In the genomic region with DNA sequence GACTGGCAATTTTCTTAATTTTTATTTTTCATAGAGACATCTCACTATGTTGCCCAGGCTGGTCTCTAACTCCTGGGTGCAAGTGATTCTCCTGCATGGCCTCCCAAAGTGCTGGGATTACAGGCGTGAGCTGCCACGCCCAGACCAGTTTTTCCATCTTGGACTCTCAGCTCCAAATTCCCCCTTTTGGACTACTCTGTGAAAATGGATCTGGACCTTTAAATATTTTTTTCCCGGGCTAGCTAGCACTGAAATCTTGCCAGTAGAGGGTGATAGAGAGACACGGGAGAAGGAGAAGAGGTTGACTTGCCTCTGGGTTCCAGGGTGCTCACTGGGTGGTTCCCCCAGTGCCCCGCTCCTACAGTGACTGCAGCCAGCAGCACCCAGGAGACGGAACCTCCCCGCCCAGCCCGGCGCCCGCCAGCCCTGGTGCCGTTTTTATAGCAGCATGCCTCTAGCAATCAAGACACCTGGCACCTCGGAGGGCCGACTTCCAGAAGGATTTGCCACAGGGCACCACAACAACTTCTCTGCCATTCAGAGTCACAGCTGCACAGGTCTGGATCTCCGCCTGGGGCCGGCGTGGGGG, we compare ENCODE assay signal across 8 cellular contexts. TPM values are rescaled to one million over a fixed set of nuclear protein-coding genes. Genes with fewer than 3 reads are reported as not detected.
DNase-seq lines count a peak whose midpoint lies in the region; ATAC-seq and TF ChIP-seq lines count a peak whose summit lies in the region.

No MANE protein-coding gene starts in this region.

- H3K27ac ChIP-seq in esophagus squamous epithelium (no peak overlapping the region), tibial artery (no peak overlapping the region)

- no peaks in the 10 kb centered on the region for H3K27me3 Mint-ChIP-seq in activated CD4-positive, alpha-beta memory T cell treated with anti-CD3 and anti-CD28 coated beads, Interleukin-2, amount 10 ng/mL, durations not matched to agents 7 days and 5 days
- H3K27me3 Mint-ChIP-seq in naive thymus-derived CD8-positive, alpha-beta T cell, result peaks cover 0 to 2% (median 0%) of the 10 kb centered on the region in 5 donors

- CTCF ChIA-PET in activated CD4-positive, alpha-beta memory T cell treated with anti-CD3 and anti-CD28 coated beads, Interleukin-2, amount 10 ng/mL, durations not matched to agents 7 days and 5 days (lab: Charles Lee), result interaction anchor here (0.7 to 1.9 kb wide), 9 partner anchors 11 to 192 kb away, joined by 3 to 7 read pairs (median 3); no protein-coding TSS in a partner anchor

- H3K4me3 Mint-ChIP-seq in activated CD4-positive, alpha-beta memory T cell treated with anti-CD3 and anti-CD28 coated beads, Interleukin-2, amount 10 ng/mL, durations not matched to agents 7 days and 5 days, result no peak overlapping the region
- H3K4me3 Mint-ChIP-seq in naive thymus-derived CD8-positive, alpha-beta T cell, result peak overlapping the region in 4 of 10 donors; percentile 4 to 21 (median 18)

- H3K36me3 Mint-ChIP-seq in activated CD4-positive, alpha-beta memory T cell treated with anti-CD3 and anti-CD28 coated beads, Interleukin-2, amount 10 ng/mL, durations not matched to agents 7 days and 5 days (ENCODE audit: low read depth), result peaks cover 5% of the 10 kb centered on the region
- H3K36me3 Mint-ChIP-seq in naive thymus-derived CD8-positive, alpha-beta T cell, result no peaks in the 10 kb centered on the region

- H3K9me3 Mint-ChIP-seq in activated CD4-positive, alpha-beta memory T cell treated with anti-CD3 and anti-CD28 coated beads, Interleukin-2, amount 10 ng/mL, durations not matched to agents 7 days and 5 days, result peaks cover 11% of the 10 kb centered on the region
- peaks cover 0 to 10% (median 0%) of the 10 kb centered on the region in 9 donors for H3K9me3 Mint-ChIP-seq in naive thymus-derived CD8-positive, alpha-beta T cell

- 14 to 15% methylated on average over 8 to 9 of the region's 16 CpGs for WGBS in esophagus squamous epithelium, 2 donors

- POLR2A ChIA-PET in activated CD4-positive, alpha-beta memory T cell treated with anti-CD3 and anti-CD28 coated beads, Interleukin-2, amount 10 ng/mL, durations not matched to agents 7 days and 5 days (lab: Charles Lee), result no interaction called here
- POLR2A ChIA-PET in naive thymus-derived CD8-positive, alpha-beta T cell (lab: Charles Lee), result no interaction called here

- no peaks in the 10 kb centered on the region for H3K36me3 ChIP-seq in esophagus squamous epithelium
- no peaks in the 10 kb centered on the region for H3K36me3 ChIP-seq in tibial artery

- TF ChIP-seq POLR2A in esophagus squamous epithelium (IDR thresholded peaks at IDR 0.05), result no peak

- H3K4me1 ChIP-seq in esophagus squamous epithelium (peaks cover 10 to 15% (median 10%) of the 10 kb centered on the region in 3 donors), tibial artery (peaks cover 0 to 10% (median 4%) of the 10 kb centered on the region in 4 donors)

- no peak overlapping the region for H3K27ac Mint-ChIP-seq in activated CD4-positive, alpha-beta memory T cell treated with anti-CD3 and anti-CD28 coated beads, Interleukin-2, amount 10 ng/mL, durations not matched to agents 7 days and 5 days
- peak overlapping the region in 1 of 10 donors; percentile 48 for H3K27ac Mint-ChIP-seq in naive thymus-derived CD8-positive, alpha-beta T cell

- ATAC-seq in GM19463 (IDR thresholded peaks at IDR 0.05; ENCODE audit: unreplicated experiment), result peak; percentile 91
- peak; percentile 93 for ATAC-seq in HG03521 (IDR thresholded peaks at IDR 0.05; ENCODE audit: unreplicated experiment)
- peak; percentile 91 to 97 for ATAC-seq in naive thymus-derived CD8-positive, alpha-beta T cell

- H3K4me3 ChIP-seq in esophagus squamous epithelium, result peak overlapping the region in 3 of 4 donors; percentile 31 to 55 (median 34)
- peak overlapping the region; percentile 6 for H3K4me3 ChIP-seq in tibial artery

- intact Hi-C loops in esophagus squamous epithelium (cut with DNase I) (loop anchor here (10.0 kb wide), 1 partner anchor 125 kb away; a partner anchor contains a TSS), tibial artery (cut with DNase I; ENCODE audit: low total_unique reads) (no loop called here)

- TF ChIP-seq CTCF in esophagus squamous epithelium (IDR thresholded peaks at IDR 0.05) (peak; percentile 53 to 87 (median 72)), tibial artery (IDR thresholded peaks at IDR 0.05) (peak; percentile 57 to 74)

- H3K27me3 ChIP-seq in esophagus squamous epithelium (peaks cover 0 to 5% (median 0%) of the 10 kb centered on the region in 4 donors), tibial artery (peaks cover 0 to 10% of the 10 kb centered on the region in 2 donors)

- DNase-seq in DMS 273 (lab: John Stamatoyannopoulos, UW; ENCODE audit: unreplicated experiment) (peak; percentile 92), NCI-H526 (lab: John Stamatoyannopoulos, UW) (peak; percentile 63 to 70), esophagus squamous epithelium (lab: John Stamatoyannopoulos, UW) (no peak), tibial artery (no peak)
- DNase-seq in activated CD4-positive, alpha-beta memory T cell treated with anti-CD3 and anti-CD28 coated beads, Interleukin-2, amount 10 ng/mL, durations not matched to agents 7 days and 5 days, result peak; percentile 37
- peak in 9 of 10 donors; percentile 19 to 73 (median 43) for DNase-seq in naive thymus-derived CD8-positive, alpha-beta T cell

- peaks cover 1% of the 10 kb centered on the region for H3K4me1 Mint-ChIP-seq in activated CD4-positive, alpha-beta memory T cell treated with anti-CD3 and anti-CD28 coated beads, Interleukin-2, amount 10 ng/mL, durations not matched to agents 7 days and 5 days
- H3K4me1 Mint-ChIP-seq in naive thymus-derived CD8-positive, alpha-beta T cell, result peaks cover 0 to 3% (median 1%) of the 10 kb centered on the region in 4 donors

- H3K9me3 ChIP-seq in esophagus squamous epithelium, result no peaks in the 10 kb centered on the region
- peaks cover 0 to 5% (median 0%) of the 10 kb centered on the region in 3 donors for H3K9me3 ChIP-seq in tibial artery

RNA-seq across cellular contexts. Expression of a gene that starts 34.7 kb away (rescaled TPM):
- 1 to 10 TPM; 7.7 to 8.1 TPM for total RNA-seq in activated CD4-positive, alpha-beta memory T cell treated with anti-CD3 and anti-CD28 coated beads, Interleukin-2, amount 10 ng/mL, durations not matched to agents 7 days and 5 days
- total RNA-seq in esophagus squamous epithelium, result 1 to 10 TPM in 3 of 4 donors, under 1 TPM in 1; 0.95 to 8.2 (median 3.8) TPM
- 10 to 100 TPM; 11.3 to 11.7 TPM for total RNA-seq in naive thymus-derived CD8-positive, alpha-beta T cell
- polyA plus RNA-seq in naive thymus-derived CD8-positive, alpha-beta T cell, result 10 to 100 TPM; 31.3 to 36.8 (median 36.4) TPM

Comparison
In these comparisons a context has a peak if more than half of its experiments do, and no peak if none do; other contexts are left out.
1. DNase-seq: peak in DMS 273 (single experiment), NCI-H526 (2 of 2), activated CD4-positive, alpha-beta memory T cell treated with anti-CD3 and anti-CD28 coated beads, Interleukin-2, amount 10 ng/mL, durations not matched to agents 7 days and 5 days (single experiment) and naive thymus-derived CD8-positive, alpha-beta T cell (9 of 10); none in esophagus squamous epithelium (single experiment) and tibial artery (0 of 2).
2. Peak in every context shown above with its lines, with median percentiles within 50 percentile points of each other: ATAC-seq.